Comparison of ENCODE assay signal across 2 cellular contexts in the genomic region with DNA sequence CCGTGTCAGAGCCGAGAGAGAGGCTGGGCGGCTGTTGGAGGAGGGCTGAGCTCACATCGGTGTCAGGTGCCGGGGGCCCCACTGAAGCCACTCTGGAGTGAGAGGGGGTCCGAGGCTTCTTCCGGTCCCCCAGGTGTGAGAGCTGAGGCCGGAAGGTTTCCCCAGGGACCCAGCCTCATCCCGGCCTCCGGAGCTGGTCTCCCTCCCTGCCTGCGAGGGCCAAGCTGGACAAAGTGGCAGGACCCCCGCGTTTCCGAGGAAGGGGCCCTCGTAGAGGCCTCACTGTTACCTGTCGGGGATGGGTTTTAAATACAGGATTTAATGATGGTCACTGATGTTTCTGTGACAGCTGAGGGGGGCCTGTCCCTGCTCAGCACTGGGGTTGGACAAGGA.
TF ChIP-seq lines count a peak whose summit lies in the region.

No MANE protein-coding gene starts in this region.

TF ChIP-seq in SK-N-SH, 30 proteins besides CTCF, POLR2A, EP300 and RAD21 (continued from another document):
- TF ChIP-seq GABPA (IDR thresholded peaks at IDR 0.05; ENCODE audit: low read depth): no peak
- TF ChIP-seq MEF2A (IDR thresholded peaks at IDR 0.05; ENCODE audit: borderline replicate concordance, low read depth): no peak
- TF ChIP-seq EZH2phosphoT487 (IDR thresholded peaks at IDR 0.05; ENCODE audit: borderline replicate concordance, low read depth): no peak

TF ChIP-seq in SK-N-SH treated with all-trans-retinoic acid at 6 μM for 48 hours, 23 proteins besides CTCF, POLR2A, EP300 and RAD21 (continued from another document):
- TF ChIP-seq, protein P1, sequence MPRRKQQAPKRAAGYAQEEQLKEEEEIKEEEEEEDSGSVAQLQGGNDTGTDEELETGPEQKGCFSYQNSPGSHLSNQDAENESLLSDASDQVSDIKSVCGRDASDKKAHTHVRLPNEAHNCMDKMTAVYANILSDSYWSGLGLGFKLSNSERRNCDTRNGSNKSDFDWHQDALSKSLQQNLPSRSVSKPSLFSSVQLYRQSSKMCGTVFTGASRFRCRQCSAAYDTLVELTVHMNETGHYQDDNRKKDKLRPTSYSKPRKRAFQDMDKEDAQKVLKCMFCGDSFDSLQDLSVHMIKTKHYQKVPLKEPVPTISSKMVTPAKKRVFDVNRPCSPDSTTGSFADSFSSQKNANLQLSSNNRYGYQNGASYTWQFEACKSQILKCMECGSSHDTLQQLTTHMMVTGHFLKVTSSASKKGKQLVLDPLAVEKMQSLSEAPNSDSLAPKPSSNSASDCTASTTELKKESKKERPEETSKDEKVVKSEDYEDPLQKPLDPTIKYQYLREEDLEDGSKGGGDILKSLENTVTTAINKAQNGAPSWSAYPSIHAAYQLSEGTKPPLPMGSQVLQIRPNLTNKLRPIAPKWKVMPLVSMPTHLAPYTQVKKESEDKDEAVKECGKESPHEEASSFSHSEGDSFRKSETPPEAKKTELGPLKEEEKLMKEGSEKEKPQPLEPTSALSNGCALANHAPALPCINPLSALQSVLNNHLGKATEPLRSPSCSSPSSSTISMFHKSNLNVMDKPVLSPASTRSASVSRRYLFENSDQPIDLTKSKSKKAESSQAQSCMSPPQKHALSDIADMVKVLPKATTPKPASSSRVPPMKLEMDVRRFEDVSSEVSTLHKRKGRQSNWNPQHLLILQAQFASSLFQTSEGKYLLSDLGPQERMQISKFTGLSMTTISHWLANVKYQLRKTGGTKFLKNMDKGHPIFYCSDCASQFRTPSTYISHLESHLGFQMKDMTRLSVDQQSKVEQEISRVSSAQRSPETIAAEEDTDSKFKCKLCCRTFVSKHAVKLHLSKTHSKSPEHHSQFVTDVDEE (CRISPR knock-in tag; IDR thresholded peaks at IDR 0.05): no peak
- TF ChIP-seq PPARA (CRISPR knock-in tag; IDR thresholded peaks at IDR 0.05; ENCODE audit: borderline replicate concordance) (no peak), TCF4 (CRISPR knock-in tag; IDR thresholded peaks at IDR 0.05; ENCODE audit: borderline replicate concordance) (no peak), ARNTL (CRISPR knock-in tag; IDR thresholded peaks at IDR 0.05; ENCODE audit: borderline replicate concordance, low read depth) (no peak), BACH2 (CRISPR knock-in tag; IDR thresholded peaks at IDR 0.05; ENCODE audit: borderline replicate concordance) (no peak), SNAI2 (CRISPR knock-in tag; IDR thresholded peaks at IDR 0.05) (no peak), ZNF565 (CRISPR knock-in tag; conservative IDR thresholded peaks at IDR 0.05; ENCODE audit: low read depth) (no peak), OSR1 (CRISPR knock-in tag; IDR thresholded peaks at IDR 0.05) (no peak), ZFP30 (CRISPR knock-in tag; IDR thresholded peaks at IDR 0.05) (no peak), ZC3H10 (CRISPR knock-in tag; IDR thresholded peaks at IDR 0.05) (no peak), CSDC2 (CRISPR knock-in tag; IDR thresholded peaks at IDR 0.05) (no peak), RARB (CRISPR knock-in tag; IDR thresholded peaks at IDR 0.05) (no peak)
- TF ChIP-seq, protein P2, sequence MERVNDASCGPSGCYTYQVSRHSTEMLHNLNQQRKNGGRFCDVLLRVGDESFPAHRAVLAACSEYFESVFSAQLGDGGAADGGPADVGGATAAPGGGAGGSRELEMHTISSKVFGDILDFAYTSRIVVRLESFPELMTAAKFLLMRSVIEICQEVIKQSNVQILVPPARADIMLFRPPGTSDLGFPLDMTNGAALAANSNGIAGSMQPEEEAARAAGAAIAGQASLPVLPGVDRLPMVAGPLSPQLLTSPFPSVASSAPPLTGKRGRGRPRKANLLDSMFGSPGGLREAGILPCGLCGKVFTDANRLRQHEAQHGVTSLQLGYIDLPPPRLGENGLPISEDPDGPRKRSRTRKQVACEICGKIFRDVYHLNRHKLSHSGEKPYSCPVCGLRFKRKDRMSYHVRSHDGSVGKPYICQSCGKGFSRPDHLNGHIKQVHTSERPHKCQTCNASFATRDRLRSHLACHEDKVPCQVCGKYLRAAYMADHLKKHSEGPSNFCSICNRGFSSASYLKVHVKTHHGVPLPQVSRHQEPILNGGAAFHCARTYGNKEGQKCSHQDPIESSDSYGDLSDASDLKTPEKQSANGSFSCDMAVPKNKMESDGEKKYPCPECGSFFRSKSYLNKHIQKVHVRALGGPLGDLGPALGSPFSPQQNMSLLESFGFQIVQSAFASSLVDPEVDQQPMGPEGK (CRISPR knock-in tag; IDR thresholded peaks at IDR 0.05; ENCODE audit: borderline replicate concordance): no peak
